ENCODE assay signal across 7 cellular contexts in the genomic region with DNA sequence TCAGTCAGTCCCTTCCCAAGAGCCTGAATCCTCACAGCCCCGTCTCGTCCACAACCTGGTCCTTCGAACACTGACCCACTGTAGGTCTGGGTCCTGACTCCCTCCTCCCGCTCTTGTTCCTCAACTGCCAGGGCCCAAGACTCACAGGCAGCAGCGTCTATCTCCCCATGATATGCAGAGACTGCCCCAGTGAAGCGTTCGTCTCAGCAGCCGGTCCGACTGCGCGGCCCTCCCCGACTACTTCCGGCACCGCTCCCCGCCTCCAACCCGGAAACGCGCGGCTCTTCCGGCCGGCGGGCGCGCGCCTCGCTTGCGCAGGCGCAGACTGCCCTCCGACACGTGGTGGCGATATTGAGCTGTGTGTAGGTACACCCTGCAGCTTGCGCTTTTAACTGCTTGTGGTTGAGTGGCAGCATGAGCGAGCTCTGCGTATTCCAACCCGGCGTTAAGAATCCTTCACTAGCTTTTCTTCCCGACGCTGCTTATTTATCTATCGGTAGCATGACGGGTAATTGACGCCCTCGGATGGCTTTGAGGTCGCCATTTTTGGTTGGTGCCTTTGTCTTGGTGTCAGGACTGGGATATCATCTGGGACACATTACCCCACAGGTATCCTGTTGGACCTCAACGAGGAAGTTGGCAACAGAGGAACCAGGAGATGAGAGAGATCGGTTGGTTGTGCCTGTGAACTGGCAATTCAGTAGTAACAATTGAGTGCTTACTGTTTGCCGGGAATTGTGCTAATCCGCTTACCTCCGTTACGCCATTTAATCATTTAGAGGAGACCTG. TPM values are rescaled to one million over a fixed set of nuclear protein-coding genes. Genes with fewer than 3 reads are reported as not detected.
DNase-seq lines count a peak whose midpoint lies in the region; ATAC-seq and FAIRE-seq lines count a peak whose summit lies in the region.

A gene with protein sequence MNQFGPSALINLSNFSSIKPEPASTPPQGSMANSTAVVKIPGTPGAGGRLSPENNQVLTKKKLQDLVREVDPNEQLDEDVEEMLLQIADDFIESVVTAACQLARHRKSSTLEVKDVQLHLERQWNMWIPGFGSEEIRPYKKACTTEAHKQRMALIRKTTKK (minus strand): TSS at position 221 of the 789 bp plus-strand sequence. CDS start 20,986 bp downstream, outside the sequence.

- ATAC-seq in HG02981 (IDR thresholded peaks at IDR 0.05; ENCODE audit: unreplicated experiment) (peak; percentile 76), sciatic nerve (peak; percentile 97)

- DNase-seq in GM18507 (ENCODE audit: extremely low spot score, insufficient read length, low read depth) = peak; percentile 78
- DNase-seq in NCI-H2029 treated with DMSO at 0.1 percent for 48 hours (lab: John Stamatoyannopoulos, UW) = peak; percentile 78
- peak; percentile 89 for DNase-seq in T-helper 9 cell
- DNase-seq in astrocyte of the hippocampus (ENCODE audit: low read depth, low spot score) = peak; percentile 99
- peak; percentile 41 to 95 (median 86) for DNase-seq in hypothalamus (lab: John Stamatoyannopoulos, UW)
- DNase-seq in sciatic nerve (ENCODE audit: low spot score) = peak; percentile 95

- intact Hi-C loops in sciatic nerve (cut with DNase I) = no loop called here

- peak; percentile 93 for FAIRE-seq in GM18507 (lab: Jason Lieb, UNC)

RNA-seq across cellular contexts. Expression of the gene that starts here (rescaled TPM):
- 17.7 TPM for total RNA-seq in sciatic nerve

Comparison
In these comparisons a context has a peak if more than half of its experiments do, and no peak if none do; other contexts are left out.
1. Peak in every context shown above with its lines: DNase-seq and ATAC-seq.